In the genomic region with DNA sequence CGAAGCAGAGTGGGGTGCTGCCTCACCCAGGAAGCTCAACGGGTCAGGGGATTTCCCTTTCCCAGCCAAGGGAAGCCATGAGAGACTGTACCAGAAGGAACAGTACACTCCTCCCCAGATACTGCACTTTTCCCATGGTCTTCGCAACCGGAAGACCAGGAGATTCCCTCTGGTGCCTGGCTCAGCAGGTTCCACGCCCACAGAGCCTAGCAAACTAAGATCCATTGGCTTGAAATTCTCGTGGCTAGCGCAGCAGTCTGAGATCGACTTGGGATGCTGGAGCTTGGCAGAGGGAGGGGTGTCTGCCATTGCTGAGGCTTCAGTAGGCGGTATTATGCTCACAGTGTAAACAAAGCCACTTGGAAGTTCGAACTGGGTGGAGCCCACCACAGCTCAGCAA, we compare ENCODE assay signal across 19 cellular contexts. TPM values are rescaled to one million over a fixed set of nuclear protein-coding genes. Genes with fewer than 3 reads are reported as not detected.
DNase-seq lines count a peak whose midpoint lies in the region; ATAC-seq, FAIRE-seq and TF ChIP-seq lines count a peak whose summit lies in the region.
"Had no signal": no experiment of that assay in that cellular context is flagged by ENCODE, and none has a peak within 500 bp of the region (broad histone marks: within the 10 kb centered on the region; RNA-seq: fewer than 3 reads in every experiment).

No MANE protein-coding gene starts in this region.

- intact Hi-C loops in HepG2 (cut with micrococcal nuclease; ENCODE audit: unreplicated experiment): no loop called here
- intact Hi-C loops in right lobe of liver (cut with DNase I): no loop called here

- no peaks in the 10 kb centered on the region for H3K27me3 ChIP-seq in HepG2 (ENCODE audit: control insufficient read depth in 1 of 2, insufficient read depth in 2 of 2, low read length in 2 of 2)
- no peaks in the 10 kb centered on the region for H3K27me3 ChIP-seq in right lobe of liver
- no peaks in the 10 kb centered on the region for H3K27me3 ChIP-seq in neural progenitor cell

- no peaks in the 10 kb centered on the region for H4K20me1 ChIP-seq in HepG2 (ENCODE audit: insufficient read depth, low read length)
- no peaks in the 10 kb centered on the region for H4K20me1 ChIP-seq in neural progenitor cell (ENCODE audit: low read depth)

- H3K4me1 ChIP-seq in HepG2 (ENCODE audit: insufficient read depth, low read length) (peaks cover 7% of the 10 kb centered on the region; the same call in 1 of the 2 replicates), right lobe of liver (no peaks in the 10 kb centered on the region), neural progenitor cell (no peaks in the 10 kb centered on the region)

- ATAC-seq in HepG2 (peak; percentile 33; the same call in 1 of the 3 replicates), right lobe of liver (no peak)
- ATAC-seq: CD8-positive, alpha-beta T cell; GM23338 had no signal

- H3K4me3 Mint-ChIP-seq in neural progenitor cell: no peak overlapping the region
- H3K4me3 Mint-ChIP-seq in activated naive CD4-positive, alpha-beta T cell treated with anti-CD3 and anti-CD28 coated beads, Interleukin-2, amount 10 ng/mL, durations not matched to agents 7 days and 5 days: no peak overlapping the region
- H3K4me3 Mint-ChIP-seq: CD14-positive monocyte; CD8-positive, alpha-beta T cell; GM23338 had no signal

- peaks cover 7% of the 10 kb centered on the region for H3K9me3 Mint-ChIP-seq in neural progenitor cell
- H3K9me3 Mint-ChIP-seq in activated naive CD4-positive, alpha-beta T cell treated with anti-CD3 and anti-CD28 coated beads, Interleukin-2, amount 10 ng/mL, durations not matched to agents 7 days and 5 days: peaks cover 2% of the 10 kb centered on the region
- H3K9me3 Mint-ChIP-seq: CD8-positive, alpha-beta T cell had no signal

- no peak for TF ChIP-seq CTCF in HepG2 (CRISPR knock-in tag; IDR thresholded peaks at IDR 0.05)
- no peak for TF ChIP-seq CTCF in right lobe of liver (IDR thresholded peaks at IDR 0.05)
- TF ChIP-seq CTCF in neural progenitor cell (IDR thresholded peaks at IDR 0.05): no peak

- TF ChIP-seq RAD21 in HepG2 (CRISPR knock-in tag; IDR thresholded peaks at IDR 0.05): no peak

- in situ Hi-C loops in HepG2 (cut with HindIII; ENCODE audit: extremely low pct_ligation_motif_present, low pct_unique_long_range_greater_than_20kb): no loop called here

- H3K27ac ChIP-seq in HepG2 (ENCODE audit: extremely low read length, insufficient read depth, low read length) (no peak overlapping the region), right lobe of liver (no peak overlapping the region), neural progenitor cell (no peak overlapping the region)
- H3K27ac ChIP-seq: 22Rv1 had no signal

- H3K36me3 ChIP-seq in HepG2 (replicated peaks in 1 of 2; ENCODE audit: control insufficient read depth in 1 of 2, insufficient read depth in 2 of 2, low read length in 2 of 2): no peaks in the 10 kb centered on the region
- H3K36me3 ChIP-seq in right lobe of liver: no peaks in the 10 kb centered on the region
- no peaks in the 10 kb centered on the region for H3K36me3 ChIP-seq in neural progenitor cell

- H3K4me1 Mint-ChIP-seq in neural progenitor cell: no peaks in the 10 kb centered on the region
- peaks cover 6% of the 10 kb centered on the region for H3K4me1 Mint-ChIP-seq in activated naive CD4-positive, alpha-beta T cell treated with anti-CD3 and anti-CD28 coated beads, Interleukin-2, amount 10 ng/mL, durations not matched to agents 7 days and 5 days
- H3K4me1 Mint-ChIP-seq: CD14-positive monocyte, GM23338 had no signal

- H3K9me3 ChIP-seq in HepG2 (ENCODE audit: low read length) (no peaks in the 10 kb centered on the region), right lobe of liver (no peaks in the 10 kb centered on the region), neural progenitor cell (ENCODE audit: low read depth) (no peaks in the 10 kb centered on the region)

- peaks cover 2% of the 10 kb centered on the region for H3K27me3 Mint-ChIP-seq in neural progenitor cell (ENCODE audit: insufficient read depth, low read depth)
- peaks cover 3% of the 10 kb centered on the region for H3K27me3 Mint-ChIP-seq in activated naive CD4-positive, alpha-beta T cell treated with anti-CD3 and anti-CD28 coated beads, Interleukin-2, amount 10 ng/mL, durations not matched to agents 7 days and 5 days

- DNase-seq in NCI-H2227 (lab: John Stamatoyannopoulos, UW; ENCODE audit: unreplicated experiment) (peak; percentile 23), NCI-H2227 treated with DMSO at 0.1 percent for 48 hours (lab: John Stamatoyannopoulos, UW) (no peak), HepG2 (ENCODE audit: low spot score) (no peak), right lobe of liver (no peak), neural progenitor cell (ENCODE audit: low spot score) (no peak), RPMI8226 (no peak)
- DNase-seq in activated naive CD4-positive, alpha-beta T cell treated with anti-CD3 and anti-CD28 coated beads, Interleukin-2, amount 10 ng/mL, durations not matched to agents 7 days and 5 days: no peak
- DNase-seq: CD8-positive, alpha-beta T cell; COR-L47; DMS153; DMS79 treated with DMSO at 0.1 percent for 48 hours; EL; H7 had no signal

- POLR2A ChIA-PET in HepG2 (lab: Yijun Ruan, JAX): no interaction called here

- H3K4me2 ChIP-seq in HepG2 (ENCODE audit: low read depth, low read length) (peak overlapping the region; percentile 29; the same call in 1 of the 2 replicates), neural progenitor cell (no peak overlapping the region)
- H3K4me2 ChIP-seq: GM23338 had no signal

- H3K36me3 Mint-ChIP-seq in neural progenitor cell: no peaks in the 10 kb centered on the region
- H3K36me3 Mint-ChIP-seq in activated naive CD4-positive, alpha-beta T cell treated with anti-CD3 and anti-CD28 coated beads, Interleukin-2, amount 10 ng/mL, durations not matched to agents 7 days and 5 days: no peaks in the 10 kb centered on the region
- H3K36me3 Mint-ChIP-seq: CD14-positive monocyte; CD8-positive, alpha-beta T cell had no signal

- CTCF ChIA-PET in HepG2 (lab: Yijun Ruan, JAX; ENCODE audit: low intra/inter-chr PET ratio, low total read pairs): no interaction called here
- CTCF ChIA-PET in activated naive CD4-positive, alpha-beta T cell treated with anti-CD3 and anti-CD28 coated beads, Interleukin-2, amount 10 ng/mL, durations not matched to agents 7 days and 5 days (lab: Charles Lee): no interaction called here

- no peaks in the 10 kb centered on the region for H3F3A ChIP-seq in neural progenitor cell (ENCODE audit: low read depth)

- TF ChIP-seq POLR2A in HepG2 (IDR thresholded peaks at IDR 0.05; ENCODE audit: insufficient read depth in 1 of 2, low read depth in 2 of 2, low read length in 2 of 2): no peak
- no peak for TF ChIP-seq POLR2A in right lobe of liver (IDR thresholded peaks at IDR 0.05)

- no peak overlapping the region for H3K4me3 ChIP-seq in HepG2 (replicated peaks in 1 of 3; ENCODE audit: insufficient read depth in 1 of 3, low read depth in 2 of 3, low read length in 3 of 3)
- H3K4me3 ChIP-seq in right lobe of liver: no peak overlapping the region
- no peak overlapping the region for H3K4me3 ChIP-seq in neural progenitor cell
- H3K4me3 ChIP-seq: GM23338 had no signal

- peak; percentile 36 for FAIRE-seq in HepG2 (lab: Jason Lieb, UNC)
- FAIRE-seq: D721Med, G401.6, GM12891 had no signal

- H3K79me2 ChIP-seq in HepG2 (ENCODE audit: insufficient read depth, low read length): no peaks in the 10 kb centered on the region
- no peaks in the 10 kb centered on the region for H3K79me2 ChIP-seq in neural progenitor cell (ENCODE audit: low read depth)

- 0% methylated on average over 1 of the region's 10 CpGs for WGBS in HepG2 (ENCODE audit: low lambda C conversion rate)
- WGBS in right lobe of liver (ENCODE audit: insufficient coverage, low coverage, low lambda C conversion rate, missing lambda C conversion rate): 92% methylated on average over 2 of the region's 10 CpGs

- H2AFZ ChIP-seq in HepG2 (ENCODE audit: low read length): no peak overlapping the region
- peak overlapping the region; percentile 17 for H2AFZ ChIP-seq in neural progenitor cell (replicated peaks)
- H2AFZ ChIP-seq: GM23338 had no signal

- TF ChIP-seq EP300 in HepG2 (IDR thresholded peaks at IDR 0.05; ENCODE audit: low read depth in 2 of 2, low read length in 2 of 2) (no peak), HepG2 (CRISPR knock-in tag; IDR thresholded peaks at IDR 0.05; ENCODE audit: borderline replicate concordance) (no peak)

- H3K9ac ChIP-seq in HepG2 (ENCODE audit: insufficient read depth, low read depth, low read length) (no peak overlapping the region), neural progenitor cell (no peak overlapping the region)

- BruUV-seq in HepG2 (replicated peaks; lab: Mats Ljungman, UMichigan): no TSS peak

- H3K27ac Mint-ChIP-seq in neural progenitor cell: no peak overlapping the region
- H3K27ac Mint-ChIP-seq in activated naive CD4-positive, alpha-beta T cell treated with anti-CD3 and anti-CD28 coated beads, Interleukin-2, amount 10 ng/mL, durations not matched to agents 7 days and 5 days: no peak overlapping the region
- H3K27ac Mint-ChIP-seq: CD8-positive, alpha-beta T cell; GM23338 had no signal

RNA-seq across cellular contexts. Expression of a gene that starts 29.8 kb away (rescaled TPM):
- total RNA-seq in HepG2 (2016; rRNA removed; fragmentation: Illumina TruSeq; extraction: Trizol) (0.02 TPM in 1 of 2 replicates, not detected in the other), right lobe of liver (1 to 10 TPM in 2 of 6 experiments, under 1 TPM in 4; 0.20 to 6.1 (median 0.80) TPM), neural progenitor cell (ENCODE audit: low replicate concordance) (not detected in 2 replicates)
- not detected in 2 replicates for total RNA-seq in HepG2 (2016; cell fraction: cytosol; rRNA removed; fragmentation: Illumina TruSeq; extraction: Trizol; ENCODE audit: low read depth)
- 0.04 TPM in 1 of 2 replicates, not detected in the other for total RNA-seq in HepG2 (2016; cell fraction: insoluble cytoplasmic fraction; rRNA removed; fragmentation: Illumina TruSeq; extraction: Trizol)
- 0.03 TPM in 1 of 2 replicates, not detected in the other for total RNA-seq in HepG2 (2016; cell fraction: membrane; rRNA removed; fragmentation: Illumina TruSeq; extraction: Trizol)
- 0.06 TPM in 1 of 2 replicates, not detected in the other for total RNA-seq in HepG2 (2016; cell fraction: nucleus; rRNA removed; fragmentation: Illumina TruSeq; extraction: Trizol)
- polyA plus RNA-seq in HepG2 (2011; rRNA removed): 0.07 TPM in 1 of 2 replicates, not detected in the other
- polyA plus RNA-seq in HepG2 (2011; cell fraction: cytosol; rRNA removed): 0.01 TPM in 2 replicates
- not detected in 2 replicates for polyA plus RNA-seq in HepG2 (2011; cell fraction: nucleus; rRNA removed)
- polyA plus RNA-seq in HepG2 (2012): not detected in 2 replicates
- polyA plus RNA-seq in HepG2 (2016; cell fraction: cytosol; fragmentation: Illumina TruSeq; extraction: Trizol; ENCODE audit: low read depth): not detected in 2 replicates
- not detected in 2 replicates for polyA plus RNA-seq in HepG2 (2016; cell fraction: insoluble cytoplasmic fraction; fragmentation: Illumina TruSeq; extraction: Trizol; ENCODE audit: low read depth)
- polyA plus RNA-seq in HepG2 (2016; cell fraction: membrane; fragmentation: Illumina TruSeq; extraction: Trizol; ENCODE audit: low read depth): not detected in 2 replicates
- polyA plus RNA-seq in HepG2 (2016; cell fraction: nucleus; fragmentation: Illumina TruSeq; extraction: Trizol; ENCODE audit: insufficient read depth, low read depth): not detected in 2 replicates
- not detected in 2 replicates for polyA minus RNA-seq in HepG2 (2011; rRNA and poly(A)+ RNA removed; ENCODE audit: low replicate concordance)
- polyA minus RNA-seq in HepG2 (2011; cell fraction: cytosol; rRNA and poly(A)+ RNA removed): not detected in 2 replicates
- not detected in 2 replicates for polyA minus RNA-seq in HepG2 (2011; cell fraction: nucleus; rRNA and poly(A)+ RNA removed)
- total RNA-seq: CD8-positive, alpha-beta T cell had no signal
